ENCODE assay signal across 8 cellular contexts in genomic region chr10:73648252-73648651, GRCh38. TPM values are rescaled to one million over a fixed set of nuclear protein-coding genes. Genes with fewer than 3 reads are reported as not detected.
DNase-seq lines count a peak whose midpoint lies in the region; TF ChIP-seq lines count a peak whose summit lies in the region.

No MANE protein-coding gene starts in this region.

- H3K4me2 ChIP-seq in neural progenitor cell, result peak overlapping the region; percentile 83

- no peaks in the 10 kb centered on the region for H3K9me3 Mint-ChIP-seq in neural progenitor cell

- no peaks in the 10 kb centered on the region for H4K20me1 ChIP-seq in neural progenitor cell (ENCODE audit: low read depth)

- POLR2A ChIA-PET in A673 (lab: Charles Lee; ENCODE audit: low non-redundant PET), result interaction anchor here (0.5 kb wide), 1 partner anchor 22 kb away, joined by 5 read pairs; no protein-coding TSS in a partner anchor

- CTCF ChIA-PET in A673 (lab: Charles Lee), result no interaction called here

- H3K27ac ChIP-seq in A673 (ENCODE audit: low read depth, low read length, poor library complexity, severe bottlenecking) (peak overlapping the region; percentile 64), neural progenitor cell (no peak overlapping the region)

- H3K27me3 Mint-ChIP-seq in neural progenitor cell (ENCODE audit: insufficient read depth, low read depth), result peaks cover 4% of the 10 kb centered on the region

- H3K36me3 ChIP-seq in A673 (ENCODE audit: insufficient read depth, low read length, poor library complexity, severe bottlenecking) (no peaks in the 10 kb centered on the region), neural progenitor cell (no peaks in the 10 kb centered on the region)

- no peak overlapping the region for H3K27ac Mint-ChIP-seq in neural progenitor cell

- TF ChIP-seq CTCF in A673 (conservative IDR thresholded peaks at IDR 0.05; ENCODE audit: low read depth, low read length) (no peak), fibroblast of the aortic adventitia (IDR thresholded peaks at IDR 0.05; ENCODE audit: insufficient read depth, low read length) (no peak), neural progenitor cell (IDR thresholded peaks at IDR 0.05) (no peak)

- H3K4me1 ChIP-seq in A673 (ENCODE audit: insufficient read depth, low read length, poor library complexity, severe bottlenecking) (peaks cover 6% of the 10 kb centered on the region), neural progenitor cell (peaks cover 5% of the 10 kb centered on the region)

- no TSS peak for BruUV-seq in A673 (replicated peaks; lab: Mats Ljungman, UMichigan)

- H2AFZ ChIP-seq in neural progenitor cell (replicated peaks), result no peak overlapping the region

- H3F3A ChIP-seq in neural progenitor cell (ENCODE audit: low read depth), result no peaks in the 10 kb centered on the region

- no peaks in the 10 kb centered on the region for H3K9me3 ChIP-seq in A673 (ENCODE audit: low read depth, low read length, poor library complexity, severe bottlenecking)
- H3K9me3 ChIP-seq in neural progenitor cell (ENCODE audit: low read depth), result no peaks in the 10 kb centered on the region

- H3K9ac ChIP-seq in neural progenitor cell, result no peak overlapping the region

- H3K4me1 Mint-ChIP-seq in neural progenitor cell, result peaks cover 21% of the 10 kb centered on the region

- H3K36me3 Mint-ChIP-seq in neural progenitor cell, result peaks cover 4% of the 10 kb centered on the region

- intact Hi-C loops in A673 (cut with micrococcal nuclease; ENCODE audit: unreplicated experiment), result no loop called here

- H3K27me3 ChIP-seq in A673 (replicated peaks; ENCODE audit: insufficient read depth, low read depth, low read length, poor library complexity) (no peaks in the 10 kb centered on the region), neural progenitor cell (no peaks in the 10 kb centered on the region)

- DNase-seq in A673 (ENCODE audit: low spot score), result no peak
- DNase-seq in SK-N-DZ (ENCODE audit: low spot score), result peak; percentile 25
- DNase-seq in fibroblast of the aortic adventitia (ENCODE audit: low read depth), result no peak
- DNase-seq in neural progenitor cell (ENCODE audit: low spot score), result peak; percentile 17
- no peak for DNase-seq in OCI-M2 (lab: John Stamatoyannopoulos, UW; ENCODE audit: unreplicated experiment)
- no peak for DNase-seq in HuH-7 (ENCODE audit: low spot score)
- no peak for DNase-seq in NCI-H524 (lab: John Stamatoyannopoulos, UW)
- DNase-seq in EL, result no peak

- no peaks in the 10 kb centered on the region for H3K79me2 ChIP-seq in neural progenitor cell (ENCODE audit: low read depth)

- H3K4me3 ChIP-seq in A673 (ENCODE audit: low read depth, low read length, poor library complexity, severe bottlenecking) (peak overlapping the region; percentile 79), fibroblast of the aortic adventitia (ENCODE audit: low read depth, low read length) (peak overlapping the region; percentile 55), neural progenitor cell (peak overlapping the region; percentile 68)

- H3K4me3 Mint-ChIP-seq in neural progenitor cell, result peak overlapping the region; percentile 89

RNA-seq across cellular contexts. Expression of gene MYOZ1, which starts 7.0 kb away (rescaled TPM):
- total RNA-seq in A673 (2021), result 0.19 TPM in 1 of 2 replicates, not detected in the other
- 0.73 and 1.9 TPM in 2 replicates for polyA plus RNA-seq in SK-N-DZ (2014; cell fraction: cytosol; rRNA removed)
- 0.15 and 0.83 TPM in 2 replicates for polyA plus RNA-seq in SK-N-DZ (2014; cell fraction: nucleus; rRNA removed)
- not detected in 2 replicates for total RNA-seq in fibroblast of the aortic adventitia (ENCODE audit: low replicate concordance)
- 1.2 and 1.9 TPM in 2 replicates for total RNA-seq in neural progenitor cell (ENCODE audit: low replicate concordance)

RNA-seq across cellular contexts. Expression of gene SYNPO2L, which starts 7.6 kb away (rescaled TPM):
- total RNA-seq in A673 (2021), result 0.06 TPM in 1 of 2 replicates, not detected in the other
- not detected in 2 replicates for polyA plus RNA-seq in SK-N-DZ (2014; cell fraction: cytosol; rRNA removed)
- 0.03 and 0.12 TPM in 2 replicates for polyA plus RNA-seq in SK-N-DZ (2014; cell fraction: nucleus; rRNA removed)
- total RNA-seq in fibroblast of the aortic adventitia (ENCODE audit: low replicate concordance), result not detected in 2 replicates
- 0.06 and 0.13 TPM in 2 replicates for total RNA-seq in neural progenitor cell (ENCODE audit: low replicate concordance)

RNA-seq across cellular contexts. Expression of gene AGAP5, which starts 49.7 kb away (rescaled TPM):
- 5.7 and 6.4 TPM in 2 replicates for total RNA-seq in A673 (2021)
- polyA plus RNA-seq in SK-N-DZ (2014; cell fraction: cytosol; rRNA removed), result 2.0 and 11.4 TPM in 2 replicates
- 14.0 and 24.7 TPM in 2 replicates for polyA plus RNA-seq in SK-N-DZ (2014; cell fraction: nucleus; rRNA removed)
- 2.9 and 4.3 TPM in 2 replicates for total RNA-seq in fibroblast of the aortic adventitia (ENCODE audit: low replicate concordance)
- 8.3 and 9.4 TPM in 2 replicates for total RNA-seq in neural progenitor cell (ENCODE audit: low replicate concordance)

RNA-seq across cellular contexts. Expression of gene USP54, which starts 57.1 kb away (rescaled TPM):
- total RNA-seq in A673 (2021) (35.4 and 35.9 TPM in 2 replicates), fibroblast of the aortic adventitia (ENCODE audit: low replicate concordance) (10.4 and 14.8 TPM in 2 replicates), neural progenitor cell (ENCODE audit: low replicate concordance) (50.6 and 97.2 TPM in 2 replicates)
- polyA plus RNA-seq in SK-N-DZ (2014; cell fraction: cytosol; rRNA removed), result 13.0 and 22.3 TPM in 2 replicates
- 17.2 and 21.1 TPM in 2 replicates for polyA plus RNA-seq in SK-N-DZ (2014; cell fraction: nucleus; rRNA removed)

Comparison
In these comparisons a context has a peak if more than half of its experiments do, and no peak if none do; other contexts are left out.
1. DNase-seq: peak in SK-N-DZ (single experiment) and neural progenitor cell (single experiment); none in A673 (single experiment), fibroblast of the aortic adventitia (single experiment), OCI-M2 (single experiment), HuH-7 (single experiment), NCI-H524 (0 of 2) and EL (single experiment).
2. Peak in every context shown above with its lines, with median percentiles within 50 percentile points of each other: H3K4me3 ChIP-seq.